ENCODE assay signal across 1 cellular context in genomic region chr9:81522721-81523551, GRCh38.
TF ChIP-seq lines count a peak whose summit lies in the region.

No MANE protein-coding gene starts in this region.

TF ChIP-seq in HepG2, 621 proteins besides CTCF, POLR2A, EP300 and RAD21 (continued from another document and continues in another):
- TF ChIP-seq TFE3 (CRISPR knock-in tag; IDR thresholded peaks at IDR 0.05) (no peak), KLF15 (CRISPR knock-in tag; IDR thresholded peaks at IDR 0.05; ENCODE audit: borderline replicate concordance) (no peak), SOX6 (IDR thresholded peaks at IDR 0.05) (no peak), SOX6 (CRISPR knock-in tag; IDR thresholded peaks at IDR 0.05) (peak; percentile 15; the same call in 1 of the 2 replicates), ZNF792 (CRISPR knock-in tag; IDR thresholded peaks at IDR 0.05) (peak; percentile 35; the same call in 1 of the 2 replicates), HOXA3 (CRISPR knock-in tag; IDR thresholded peaks at IDR 0.05) (no peak), IKZF4 (CRISPR knock-in tag; IDR thresholded peaks at IDR 0.05; ENCODE audit: borderline replicate concordance, low read depth, not compliant biosample characterization) (no peak), KAT8 (CRISPR knock-in tag; IDR thresholded peaks at IDR 0.05) (no peak; the same call in 1 of the 2 replicates), ZNF20 (CRISPR knock-in tag; IDR thresholded peaks at IDR 0.05) (no peak), CCAR2 (optimal IDR thresholded peaks at IDR 0.05; ENCODE audit: low read depth, low read length) (no peak), ZBTB25 (CRISPR knock-in tag; IDR thresholded peaks at IDR 0.05) (no peak), TBP (CRISPR knock-in tag; IDR thresholded peaks at IDR 0.05) (no peak), AHR (CRISPR knock-in tag; IDR thresholded peaks at IDR 0.05) (no peak), JUND (CRISPR knock-in tag; IDR thresholded peaks at IDR 0.05) (no peak), HOXA5 (CRISPR knock-in tag; IDR thresholded peaks at IDR 0.05) (peak; percentile 36; the same call in 1 of the 2 replicates), ZNF780A (CRISPR knock-in tag; IDR thresholded peaks at IDR 0.05) (no peak), RARA (CRISPR knock-in tag; IDR thresholded peaks at IDR 0.05) (peak; percentile 33; the same call in 1 of the 2 replicates), PAXIP1 (CRISPR knock-in tag; conservative IDR thresholded peaks at IDR 0.05) (peak; percentile 26; the same call in 1 of the 2 replicates), SRSF1 (optimal IDR thresholded peaks at IDR 0.05; ENCODE audit: low read depth, low read length) (no peak), ZBTB49 (CRISPR knock-in tag; IDR thresholded peaks at IDR 0.05; ENCODE audit: borderline replicate concordance) (no peak), ZKSCAN8 (CRISPR knock-in tag; IDR thresholded peaks at IDR 0.05; ENCODE audit: borderline replicate concordance) (no peak), ZNF18 (CRISPR knock-in tag; IDR thresholded peaks at IDR 0.05; ENCODE audit: insufficient replicate concordance) (no peak), CBX5 (CRISPR knock-in tag; IDR thresholded peaks at IDR 0.05; ENCODE audit: borderline replicate concordance) (no peak), CSRNP2 (CRISPR knock-in tag; conservative IDR thresholded peaks at IDR 0.05; ENCODE audit: low read depth) (no peak), HOMEZ (CRISPR knock-in tag; IDR thresholded peaks at IDR 0.05; ENCODE audit: low read depth) (peak; percentile 55), PCBP2 (optimal IDR thresholded peaks at IDR 0.05; ENCODE audit: low read depth, low read length, poor library complexity, severe bottlenecking) (no peak), FOXP4 (CRISPR knock-in tag; IDR thresholded peaks at IDR 0.05) (no peak), ZSCAN5A (CRISPR knock-in tag; IDR thresholded peaks at IDR 0.05; ENCODE audit: borderline replicate concordance) (no peak), PBX2 (CRISPR knock-in tag; IDR thresholded peaks at IDR 0.05) (no peak), POGK (CRISPR knock-in tag; conservative IDR thresholded peaks at IDR 0.05) (0 out of 2 replicates have a peak, but pooled peaks have one; percentile 39), SNAI1 (CRISPR knock-in tag; IDR thresholded peaks at IDR 0.05; ENCODE audit: borderline replicate concordance) (no peak), NFRKB (IDR thresholded peaks at IDR 0.05) (no peak), ZNF768 (CRISPR knock-in tag; IDR thresholded peaks at IDR 0.05) (no peak), CEBPB (IDR thresholded peaks at IDR 0.05; ENCODE audit: borderline replicate concordance, low read depth, low read length) (no peak), ZSCAN25 (CRISPR knock-in tag; IDR thresholded peaks at IDR 0.05) (no peak), ZNF383 (CRISPR knock-in tag; IDR thresholded peaks at IDR 0.05; ENCODE audit: borderline replicate concordance) (no peak), ASH2L (IDR thresholded peaks at IDR 0.05; ENCODE audit: insufficient read length, low read depth, low read length) (peak; percentile 41), SOX5 (CRISPR knock-in tag; IDR thresholded peaks at IDR 0.05; ENCODE audit: borderline replicate concordance) (no peak), SAP130 (CRISPR knock-in tag; IDR thresholded peaks at IDR 0.05; ENCODE audit: low read depth) (peak; percentile 34; the same call in 1 of the 2 replicates), ATF7-NPFF (CRISPR knock-in tag; IDR thresholded peaks at IDR 0.05; ENCODE audit: low read depth) (no peak)
